In the genomic region with DNA sequence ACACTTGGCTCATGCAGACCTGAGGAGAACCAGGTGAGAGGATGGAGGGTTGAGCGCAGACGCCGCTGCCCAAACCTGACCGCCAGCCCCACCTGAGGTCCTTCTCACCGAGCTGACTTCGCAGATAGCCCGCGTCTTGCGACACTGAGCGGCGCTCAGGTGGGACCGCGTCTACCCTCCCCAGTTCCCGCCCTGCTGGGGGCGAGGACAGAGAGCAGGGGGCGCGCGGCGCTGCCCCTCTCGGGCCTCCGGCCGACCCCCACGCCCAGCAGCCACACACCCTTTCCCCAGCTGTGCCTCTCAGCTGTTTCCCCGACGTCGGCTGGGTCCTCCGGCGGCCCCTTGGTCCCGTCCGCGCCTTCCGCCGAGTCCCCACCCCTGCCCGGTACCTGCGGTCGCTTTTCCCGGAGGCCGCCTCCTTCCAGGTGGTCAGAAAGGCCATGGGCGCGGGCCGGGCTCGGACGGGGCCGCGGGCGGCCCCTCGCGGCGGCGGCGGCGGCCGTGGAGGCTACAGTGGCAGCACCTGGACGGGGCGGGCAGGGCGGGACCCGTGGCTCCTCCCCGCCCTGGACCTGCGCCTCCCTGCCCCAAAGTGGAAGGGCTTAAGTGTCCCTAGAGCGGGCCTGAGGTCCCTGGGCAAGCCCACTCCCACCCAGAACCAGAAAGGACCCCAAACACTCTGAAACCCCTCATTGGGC, we compare ENCODE assay signal across 9 cellular contexts. TPM values are rescaled to one million over a fixed set of nuclear protein-coding genes. Genes with fewer than 3 reads are reported as not detected.
DNase-seq lines count a peak whose midpoint lies in the region; ATAC-seq and TF ChIP-seq lines count a peak whose summit lies in the region.
"Had no signal": no experiment of that assay in that cellular context is flagged by ENCODE, and none has a peak within 500 bp of the region (broad histone marks: within the 10 kb centered on the region; RNA-seq: fewer than 3 reads in every experiment).

No MANE protein-coding gene starts in this region.

- no peaks in the 10 kb centered on the region for H3K9me3 Mint-ChIP-seq in memory B cell

- H3K9me3 ChIP-seq in IMR-90 (ENCODE audit: control insufficient read depth, insufficient read depth, low read length) (no peaks in the 10 kb centered on the region), endocrine pancreas (ENCODE audit: control insufficient read depth, low read length) (no peaks in the 10 kb centered on the region)

- no peak overlapping the region for H4K5ac ChIP-seq in IMR-90 (ENCODE audit: low read depth, low read length)

- H3K79me1 ChIP-seq in IMR-90 (ENCODE audit: low read depth in 1 of 2, low read length in 2 of 2), result no peaks in the 10 kb centered on the region

- DNase-seq in ACHN (peak; percentile 23), IMR-90 (no peak), memory B cell (ENCODE audit: low spot score in 2 of 2) (no peak), 8988T (no peak), mucosa of gallbladder (ENCODE audit: low spot score) (no peak)
- DNase-seq: NCI-H1092 treated with DMSO at 0.1 percent for 48 hours had no signal

- H3K4me3 Mint-ChIP-seq in memory B cell, result no peak overlapping the region

- H3K4me1 ChIP-seq in IMR-90 (ENCODE audit: control insufficient read depth, insufficient read depth, low read length), result no peaks in the 10 kb centered on the region; the same call in 1 of the 2 replicates
- H3K4me1 ChIP-seq in endocrine pancreas (ENCODE audit: control insufficient read depth, insufficient read depth, low read length), result no peaks in the 10 kb centered on the region

- no peak overlapping the region for H2BK15ac ChIP-seq in IMR-90 (ENCODE audit: low read depth, low read length)

- intact Hi-C loops in IMR-90 (cut with micrococcal nuclease), result no loop called here

- no TSS peak for BruUV-seq in IMR-90 (replicated peaks; lab: Mats Ljungman, UMichigan)

- H4K20me1 ChIP-seq in IMR-90 (ENCODE audit: insufficient read depth, low read length), result no peaks in the 10 kb centered on the region

- H3K9ac ChIP-seq in IMR-90 (ENCODE audit: low read depth, low read length) (no peak overlapping the region), endocrine pancreas (ENCODE audit: control insufficient read depth, insufficient read depth, low read length) (peak overlapping the region; percentile 82)

- H3K4me3 ChIP-seq in IMR-90 (ENCODE audit: insufficient read depth, low read depth, low read length) (no peak overlapping the region), endocrine pancreas (ENCODE audit: control insufficient read depth, insufficient read depth, low read length) (no peak overlapping the region)

- peak overlapping the region; percentile 74 for H2AFZ ChIP-seq in IMR-90 (replicated peaks; ENCODE audit: low read length, poor library complexity)

- H3K4ac ChIP-seq in IMR-90 (ENCODE audit: low read depth, low read length), result no peak overlapping the region

- no peak; the same call in 1 of the 2 replicates for ATAC-seq in IMR-90 (ENCODE audit: low read depth)
- peak; percentile 30 for ATAC-seq in memory B cell (ENCODE audit: low read depth)
- ATAC-seq in GM21529 (IDR thresholded peaks at IDR 0.05; ENCODE audit: unreplicated experiment), result no peak
- ATAC-seq in HG03460 (IDR thresholded peaks at IDR 0.05; ENCODE audit: unreplicated experiment), result no peak

- in situ Hi-C loops in ACHN (cut with HindIII; ENCODE audit: low pct_ligation_motif_present, low pct_unique_long_range_greater_than_20kb, low sequenced_read_pairs) (no loop called here), IMR-90 (cut with MboI; ENCODE audit: low sequenced_read_pairs) (no loop called here)

- H3K36me3 ChIP-seq in IMR-90 (ENCODE audit: control insufficient read depth, insufficient read depth, low read length), result no peaks in the 10 kb centered on the region
- H3K36me3 ChIP-seq in endocrine pancreas (ENCODE audit: control insufficient read depth, insufficient read depth, low read length), result no peaks in the 10 kb centered on the region

- POLR2A ChIA-PET in IMR-90 (lab: Charles Lee; ENCODE audit: unreplicated experiment), result no interaction called here

- no peak overlapping the region for H2BK120ac ChIP-seq in IMR-90 (ENCODE audit: low read depth, low read length)

- no peak overlapping the region for H3K27ac ChIP-seq in IMR-90 (ENCODE audit: insufficient read depth, low read length)

- peaks cover 14% of the 10 kb centered on the region for H3K27me3 Mint-ChIP-seq in memory B cell

- no peak overlapping the region for H3K18ac ChIP-seq in IMR-90 (ENCODE audit: low read depth, low read length)

- H3K27me3 ChIP-seq in IMR-90 (ENCODE audit: control insufficient read depth, insufficient read depth, low read length) (peaks cover 41% of the 10 kb centered on the region), endocrine pancreas (ENCODE audit: control insufficient read depth, insufficient read depth, low read length) (no peaks in the 10 kb centered on the region)

- H2BK5ac ChIP-seq in IMR-90 (ENCODE audit: low read depth, low read length, poor library complexity, severe bottlenecking), result no peak overlapping the region

- no peak overlapping the region for H2BK20ac ChIP-seq in IMR-90 (ENCODE audit: low read depth, low read length)

- TF ChIP-seq CTCF in IMR-90 (conservative IDR thresholded peaks at IDR 0.05; ENCODE audit: low read depth, low read length), result no peak

- no peak overlapping the region for H3K56ac ChIP-seq in IMR-90 (ENCODE audit: extremely low read depth, insufficient read depth, low read length)

- H2AK5ac ChIP-seq in IMR-90 (ENCODE audit: low read depth, low read length), result no peak overlapping the region

- H3K4me2 ChIP-seq in IMR-90 (ENCODE audit: low read depth, low read length), result no peak overlapping the region

- 11% methylated on average over 32 of the region's 60 CpGs; no CpG with 5 or more reads in 1 of the 2 experiments for WGBS in IMR-90 (ENCODE audit: extremely low coverage in 2 of 2, insufficient read length in 1 of 2), 2 experiments

- H4K91ac ChIP-seq in IMR-90 (ENCODE audit: insufficient read depth, low read depth, low read length), result no peak overlapping the region

- no peak overlapping the region for H4K8ac ChIP-seq in IMR-90 (ENCODE audit: low read depth in 2 of 2, low read length in 2 of 2)

- CTCF ChIA-PET in IMR-90 (lab: Yijun Ruan, JAX), result no interaction called here

- TF ChIP-seq POLR2A in IMR-90 (IDR thresholded peaks at IDR 0.05; ENCODE audit: low read depth, low read length), result no peak

- no peak overlapping the region for H3K23ac ChIP-seq in IMR-90 (ENCODE audit: low read depth, low read length)

- no peaks in the 10 kb centered on the region for H3K9me1 ChIP-seq in IMR-90 (ENCODE audit: insufficient read depth, low read length)

- H3K27ac Mint-ChIP-seq in memory B cell, result no peak overlapping the region

- H3K14ac ChIP-seq in IMR-90 (replicated peaks; ENCODE audit: low read depth, low read length), result no peak overlapping the region

- H3K36me3 Mint-ChIP-seq in memory B cell, result no peaks in the 10 kb centered on the region

- no peaks in the 10 kb centered on the region for H3K4me1 Mint-ChIP-seq in memory B cell

- TF ChIP-seq RAD21 in IMR-90 (IDR thresholded peaks at IDR 0.05; ENCODE audit: low read length), result no peak

- dilution Hi-C loops in IMR-90 (cut with HindIII; ENCODE audit: low sequenced_read_pairs, unreplicated experiment), result no loop called here

- no peak overlapping the region for H2AK9ac ChIP-seq in IMR-90 (replicated peaks; ENCODE audit: low read depth, low read length, poor library complexity)

TF ChIP-seq in IMR-90, 13 proteins besides CTCF, POLR2A, EP300 and RAD21:
- TF ChIP-seq SMC3 (IDR thresholded peaks at IDR 0.05; ENCODE audit: low read depth, low read length) (no peak), MAFK (IDR thresholded peaks at IDR 0.05; ENCODE audit: low read depth, low read length) (no peak), MAZ (IDR thresholded peaks at IDR 0.05; ENCODE audit: borderline replicate concordance, low read depth, low read length) (no peak), CHD1 (IDR thresholded peaks at IDR 0.05; ENCODE audit: low read depth, low read length) (no peak), RFX5 (IDR thresholded peaks at IDR 0.05; ENCODE audit: low read depth, low read length) (no peak), RCOR1 (IDR thresholded peaks at IDR 0.05; ENCODE audit: insufficient replicate concordance, low read length) (no peak), BHLHE40 (IDR thresholded peaks at IDR 0.05; ENCODE audit: low read depth, low read length) (no peak), FOS (IDR thresholded peaks at IDR 0.05; ENCODE audit: low read depth, low read length) (no peak), MXI1 (IDR thresholded peaks at IDR 0.05; ENCODE audit: borderline replicate concordance, low read depth, low read length) (no peak), CEBPB (IDR thresholded peaks at IDR 0.05; ENCODE audit: low read depth, low read length) (no peak), NFE2L2 (IDR thresholded peaks at IDR 0.05; ENCODE audit: low read depth, low read length) (no peak)
- TF ChIP-seq, protein P1, sequence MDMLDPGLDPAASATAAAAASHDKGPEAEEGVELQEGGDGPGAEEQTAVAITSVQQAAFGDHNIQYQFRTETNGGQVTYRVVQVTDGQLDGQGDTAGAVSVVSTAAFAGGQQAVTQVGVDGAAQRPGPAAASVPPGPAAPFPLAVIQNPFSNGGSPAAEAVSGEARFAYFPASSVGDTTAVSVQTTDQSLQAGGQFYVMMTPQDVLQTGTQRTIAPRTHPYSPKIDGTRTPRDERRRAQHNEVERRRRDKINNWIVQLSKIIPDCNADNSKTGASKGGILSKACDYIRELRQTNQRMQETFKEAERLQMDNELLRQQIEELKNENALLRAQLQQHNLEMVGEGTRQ (IDR thresholded peaks at IDR 0.05; ENCODE audit: low read depth, low read length), result no peak
- TF ChIP-seq, protein P2, sequence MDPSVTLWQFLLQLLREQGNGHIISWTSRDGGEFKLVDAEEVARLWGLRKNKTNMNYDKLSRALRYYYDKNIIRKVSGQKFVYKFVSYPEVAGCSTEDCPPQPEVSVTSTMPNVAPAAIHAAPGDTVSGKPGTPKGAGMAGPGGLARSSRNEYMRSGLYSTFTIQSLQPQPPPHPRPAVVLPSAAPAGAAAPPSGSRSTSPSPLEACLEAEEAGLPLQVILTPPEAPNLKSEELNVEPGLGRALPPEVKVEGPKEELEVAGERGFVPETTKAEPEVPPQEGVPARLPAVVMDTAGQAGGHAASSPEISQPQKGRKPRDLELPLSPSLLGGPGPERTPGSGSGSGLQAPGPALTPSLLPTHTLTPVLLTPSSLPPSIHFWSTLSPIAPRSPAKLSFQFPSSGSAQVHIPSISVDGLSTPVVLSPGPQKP (IDR thresholded peaks at IDR 0.05; ENCODE audit: borderline replicate concordance, low read depth, low read length), result no peak

RNA-seq across cellular contexts. Expression of a gene that starts 14.4 kb away (rescaled TPM):
- total RNA-seq in IMR-90 (2012; rRNA removed), result 0.28 and 0.72 TPM in 2 replicates
- 0.62 and 0.79 TPM in 2 replicates for polyA plus RNA-seq in IMR-90 (2012; rRNA removed)
- 0.08 and 0.42 TPM in 2 replicates for polyA plus RNA-seq in IMR-90 (2012; cell fraction: cytosol; rRNA removed)
- polyA plus RNA-seq in IMR-90 (2012; cell fraction: nucleus; rRNA removed; ENCODE audit: low replicate concordance), result 0.40 and 0.60 TPM in 2 replicates
- total RNA-seq in mucosa of gallbladder, result 62.3 TPM

Comparison
In these comparisons a context has a peak if more than half of its experiments do, and no peak if none do; other contexts are left out.
1. RNA of a gene that starts 14.4 kb away (total RNA-seq): 62.3 TPM in mucosa of gallbladder (single experiment); 0.28 to 0.72 TPM in IMR-90; every median in the first group is over 10 times any median in the second.